ENCODE assay signal across 17 cellular contexts in genomic region chr2:65939687-65940086, GRCh38.
"Had no signal": no experiment of that assay in that cellular context is flagged by ENCODE, and none has a peak within 500 bp of the region (broad histone marks: within the 10 kb centered on the region; RNA-seq: fewer than 3 reads in every experiment).

No MANE protein-coding gene starts in this region.

- H3K36me3 ChIP-seq: suprapubic skin had no signal

- DNase-seq: activated naive CD4-positive, alpha-beta T cell; activated naive CD8-positive, alpha-beta T cell treated with anti-CD3 and anti-CD28 coated beads, Interleukin-2, amount 10 ng/mL, durations not matched to agents 7 days and 5 days; anterior cingulate cortex; effector memory CD4-positive, alpha-beta T cell; foreskin melanocyte; kidney glomerular epithelial cell; mesendoderm; natural killer cell; stimulated activated CD4-positive, alpha-beta T cell treated with anti-CD3 and anti-CD28 coated beads, Interleukin-15, amount 100 ng/mL, for 24 hours; stimulated activated CD4-positive, alpha-beta T cell treated with anti-CD3 and anti-CD28 coated beads, Interleukin-4, amount 100 ng/mL, for 4 hours; T-helper 9 cell; trophoblast cell had no signal

- H3K9me3 Mint-ChIP-seq: activated naive CD8-positive, alpha-beta T cell treated with anti-CD3 and anti-CD28 coated beads, Interleukin-2, amount 10 ng/mL, durations not matched to agents 7 days and 5 days; activated T-helper 1 cell treated with anti-CD3 and anti-CD28 coated beads, Interleukin-12 subunit alpha, Interleukin-12 subunit beta, Interleukin-2, Interleukin-4 antibody, amounts not matched to agents 30 ng/mL and 10 ng/mL and 1 ng/mL, durations not matched to agents 14 hours and 24 hours and 36 hours; natural killer cell had no signal

- H3K27me3 Mint-ChIP-seq: activated naive CD8-positive, alpha-beta T cell treated with anti-CD3 and anti-CD28 coated beads, Interleukin-2, amount 10 ng/mL, durations not matched to agents 7 days and 5 days; stimulated activated naive CD8-positive, alpha-beta T cell treated with anti-CD3 and anti-CD28 coated beads, Interleukin-15, Interleukin-2, amounts not matched to agents 100 ng/mL and 50 ng/mL, for 24 hours had no signal

- H3K4me1 ChIP-seq: suprapubic skin had no signal

- H3K4me3 Mint-ChIP-seq: activated naive CD8-positive, alpha-beta T cell treated with anti-CD3 and anti-CD28 coated beads, Interleukin-2, amount 10 ng/mL, durations not matched to agents 7 days and 5 days; activated T-helper 1 cell treated with anti-CD3 and anti-CD28 coated beads, Interleukin-12 subunit alpha, Interleukin-12 subunit beta, Interleukin-2, Interleukin-4 antibody, amounts not matched to agents 30 ng/mL and 10 ng/mL and 1 ng/mL, durations not matched to agents 14 hours and 24 hours and 36 hours; natural killer cell; stimulated activated naive CD8-positive, alpha-beta T cell treated with anti-CD3 and anti-CD28 coated beads, Interleukin-15, Interleukin-2, amounts not matched to agents 100 ng/mL and 50 ng/mL, for 24 hours had no signal

- H3K36me3 Mint-ChIP-seq: activated naive CD8-positive, alpha-beta T cell treated with anti-CD3 and anti-CD28 coated beads, Interleukin-2, amount 10 ng/mL, durations not matched to agents 7 days and 5 days; natural killer cell had no signal

- H3K27me3 ChIP-seq: suprapubic skin had no signal

- H3K4me3 ChIP-seq: skin epidermis, suprapubic skin had no signal

- H3K27ac ChIP-seq: skin epidermis, suprapubic skin had no signal

- H3K9me3 ChIP-seq: suprapubic skin had no signal

- H3K27ac Mint-ChIP-seq: activated naive CD8-positive, alpha-beta T cell treated with anti-CD3 and anti-CD28 coated beads, Interleukin-2, amount 10 ng/mL, durations not matched to agents 7 days and 5 days; activated T-helper 1 cell treated with anti-CD3 and anti-CD28 coated beads, Interleukin-12 subunit alpha, Interleukin-12 subunit beta, Interleukin-2, Interleukin-4 antibody, amounts not matched to agents 30 ng/mL and 10 ng/mL and 1 ng/mL, durations not matched to agents 14 hours and 24 hours and 36 hours; natural killer cell; stimulated activated naive CD8-positive, alpha-beta T cell treated with anti-CD3 and anti-CD28 coated beads, Interleukin-15, Interleukin-2, amounts not matched to agents 100 ng/mL and 50 ng/mL, for 24 hours had no signal

- H3K4me1 Mint-ChIP-seq: activated naive CD8-positive, alpha-beta T cell treated with anti-CD3 and anti-CD28 coated beads, Interleukin-2, amount 10 ng/mL, durations not matched to agents 7 days and 5 days; natural killer cell had no signal

- ATAC-seq: activated CD4-positive, CD25-positive, alpha-beta regulatory T cell treated with anti-CD3 and anti-CD28 coated beads, Interleukin-2, amount 50 U/mL, for 24 hours; natural killer cell had no signal
